8 cellular contexts compared by ENCODE assay signal in the genomic region with DNA sequence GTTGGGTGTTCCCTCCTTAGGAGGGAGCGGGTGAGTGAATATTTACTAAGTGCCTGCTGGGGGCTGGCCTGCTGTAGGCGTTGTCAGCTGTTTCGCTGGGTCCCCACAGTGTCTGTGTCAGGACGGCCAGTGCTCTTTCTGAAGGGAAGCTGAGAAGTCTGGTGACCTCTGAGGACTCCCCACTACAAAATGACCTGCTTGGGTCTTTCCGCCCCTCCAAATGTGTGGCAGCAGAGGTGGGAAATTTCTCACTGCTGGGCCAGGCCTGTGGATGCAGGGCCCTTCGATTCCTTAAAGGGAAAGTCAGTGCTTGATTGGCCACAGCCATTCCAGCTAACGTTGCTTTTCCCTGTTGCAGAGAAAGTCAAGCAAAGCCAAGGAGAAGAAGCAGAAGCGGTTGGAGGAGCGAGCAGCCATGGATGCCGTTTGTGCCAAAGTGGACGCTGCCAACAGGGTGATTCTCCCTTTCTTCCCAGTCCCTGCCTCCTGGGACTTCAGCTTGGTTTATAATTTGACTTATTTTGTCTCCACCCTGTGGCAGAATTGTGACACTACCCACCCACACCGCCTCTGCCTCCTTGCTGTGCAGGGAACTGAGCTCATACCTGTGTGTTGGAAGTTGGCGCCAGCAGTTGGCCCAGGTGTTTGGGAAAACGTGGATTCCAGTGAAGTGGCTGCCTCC. TPM values are rescaled to one million over a fixed set of nuclear protein-coding genes. Genes with fewer than 3 reads are reported as not detected.
A peak's percentile ranks its signal among the peaks of the same experiment; 100 is the strongest.
DNase-seq lines count a peak whose midpoint lies in the region; ATAC-seq and TF ChIP-seq lines count a peak whose summit lies in the region.

No MANE protein-coding gene starts in this region.

- CTCF ChIA-PET in Calu3 (lab: Charles Lee): interaction anchor here (0.6 to 2.1 kb wide), 15 partner anchors 11 to 178 kb away, joined by 3 to 38 read pairs (median 7); a partner anchor contains a TSS

- peaks cover 10% of the 10 kb centered on the region for H3K36me3 Mint-ChIP-seq in Calu3 (ENCODE audit: insufficient read depth, unreplicated experiment)
- peaks cover 31% of the 10 kb centered on the region for H3K36me3 Mint-ChIP-seq in activated T-helper 17 cell treated with anti-CD3 and anti-CD28 coated beads, Interleukin-2, amount 50 U/mL, for 72 hours (ENCODE audit: low read depth)
- peaks cover 25% of the 10 kb centered on the region for H3K36me3 Mint-ChIP-seq in nephron progenitor cell (ENCODE audit: low read depth)

- peaks cover 0 to 12% (median 5%) of the 10 kb centered on the region in 4 donors for H3K4me1 ChIP-seq in tibial nerve

- H3K27me3 Mint-ChIP-seq in Calu3 (ENCODE audit: unreplicated experiment): no peaks in the 10 kb centered on the region
- H3K27me3 Mint-ChIP-seq in activated T-helper 17 cell treated with anti-CD3 and anti-CD28 coated beads, Interleukin-2, amount 50 U/mL, for 72 hours: no peaks in the 10 kb centered on the region
- peaks cover 7% of the 10 kb centered on the region for H3K27me3 Mint-ChIP-seq in nephron progenitor cell (ENCODE audit: low read depth, poor library complexity)

- H3K9me3 Mint-ChIP-seq in Calu3 (ENCODE audit: low read depth, unreplicated experiment) (no peaks in the 10 kb centered on the region), nephron progenitor cell (no peaks in the 10 kb centered on the region)
- H3K9me3 Mint-ChIP-seq in activated T-helper 17 cell treated with anti-CD3 and anti-CD28 coated beads, Interleukin-2, amount 50 U/mL, for 72 hours: no peaks in the 10 kb centered on the region

- H3K4me1 Mint-ChIP-seq in Calu3 (ENCODE audit: low read depth, unreplicated experiment): no peaks in the 10 kb centered on the region
- peaks cover 1% of the 10 kb centered on the region for H3K4me1 Mint-ChIP-seq in activated T-helper 17 cell treated with anti-CD3 and anti-CD28 coated beads, Interleukin-2, amount 50 U/mL, for 72 hours
- H3K4me1 Mint-ChIP-seq in nephron progenitor cell: peaks cover 56% of the 10 kb centered on the region

- intact Hi-C loops in Calu3 (cut with micrococcal nuclease; ENCODE audit: unreplicated experiment): loop anchor here (1.0 kb wide), 1 partner anchor 108 kb away; no protein-coding TSS in a partner anchor

- H3K27ac ChIP-seq in tibial nerve: peak overlapping the region in 3 of 4 donors; percentile 26 to 54 (median 49)

- TF ChIP-seq CTCF in Calu3 (IDR thresholded peaks at IDR 0.05; ENCODE audit: unreplicated experiment): peak; percentile 50
- TF ChIP-seq CTCF in fibroblast of the aortic adventitia (IDR thresholded peaks at IDR 0.05; ENCODE audit: insufficient read depth, low read length): peak; percentile 76
- peak; percentile 63 for TF ChIP-seq CTCF in nephron progenitor cell (IDR thresholded peaks at IDR 0.05)
- TF ChIP-seq CTCF in tibial nerve (IDR thresholded peaks at IDR 0.05): peak; percentile 63 to 93 (median 72)

- TF ChIP-seq POLR2A in tibial nerve (IDR thresholded peaks at IDR 0.05): no peak

- H3K27ac Mint-ChIP-seq in Calu3 (ENCODE audit: unreplicated experiment): no peak overlapping the region
- no peak overlapping the region for H3K27ac Mint-ChIP-seq in activated T-helper 17 cell treated with anti-CD3 and anti-CD28 coated beads, Interleukin-2, amount 50 U/mL, for 72 hours
- H3K27ac Mint-ChIP-seq in nephron progenitor cell: peak overlapping the region; percentile 81

- H3K4me3 ChIP-seq in fibroblast of the aortic adventitia (ENCODE audit: low read depth, low read length): peak overlapping the region; percentile 39
- H3K4me3 ChIP-seq in tibial nerve: peak overlapping the region in 3 of 4 donors; percentile 12 to 31 (median 20)

- H3K9me3 ChIP-seq in tibial nerve: no peaks in the 10 kb centered on the region

- H3K4me3 Mint-ChIP-seq in Calu3 (ENCODE audit: low read depth, unreplicated experiment): no peak overlapping the region
- no peak overlapping the region for H3K4me3 Mint-ChIP-seq in activated T-helper 17 cell treated with anti-CD3 and anti-CD28 coated beads, Interleukin-2, amount 50 U/mL, for 72 hours
- H3K4me3 Mint-ChIP-seq in nephron progenitor cell: no peak overlapping the region

- 32 to 35% methylated on average over 14 of the region's 14 CpGs for WGBS in tibial nerve, 2 donors

- peak; percentile 75 for ATAC-seq in activated T-helper 17 cell treated with anti-CD3 and anti-CD28 coated beads, Interleukin-2, amount 50 U/mL, for 72 hours (replicated peaks)
- ATAC-seq in HG03196 (IDR thresholded peaks at IDR 0.05; ENCODE audit: unreplicated experiment): no peak

- DNase-seq in Calu3 (peak; percentile 73), HUDEP-2 (lab: John Stamatoyannopoulos, UW; ENCODE audit: unreplicated experiment in 76 of 76) (peak in 53 of 76 experiments; percentile 7 to 69 (median 36)), OCI-M1 (lab: John Stamatoyannopoulos, UW) (peak; percentile 73), fibroblast of the aortic adventitia (ENCODE audit: low read depth) (peak; percentile 88), nephron progenitor cell (peak; percentile 61), tibial nerve (ENCODE audit: low spot score in 2 of 2) (peak; percentile 57 to 77)

- H3K36me3 ChIP-seq in tibial nerve: peaks cover 0 to 24% (median 0%) of the 10 kb centered on the region in 3 donors

- TF ChIP-seq EP300 in tibial nerve (IDR thresholded peaks at IDR 0.05): peak in 1 of 2 donors; percentile 34

- H3K27me3 ChIP-seq in tibial nerve: no peaks in the 10 kb centered on the region

- BruUV-seq in Calu3 (replicated peaks; lab: Mats Ljungman, UMichigan): no TSS peak

RNA-seq across cellular contexts. Expression of a gene that starts 6.8 kb away (rescaled TPM):
- total RNA-seq in Calu3 (2022) (41.3 and 44.9 TPM in 2 replicates), fibroblast of the aortic adventitia (ENCODE audit: low replicate concordance) (13.3 and 15.4 TPM in 2 replicates), tibial nerve (10 to 100 TPM in 1 of 4 donors, 1 to 10 TPM in 3; 4.9 to 13.5 (median 5.6) TPM)
- total RNA-seq in activated T-helper 17 cell treated with anti-CD3 and anti-CD28 coated beads, Interleukin-2, amount 50 U/mL, for 72 hours: 10 to 100 TPM; 20.2 to 30.9 TPM

RNA-seq across cellular contexts. Expression of a gene that starts 28.7 kb away (rescaled TPM):
- total RNA-seq in Calu3 (2022): 0.26 and 0.37 TPM in 2 replicates
- total RNA-seq in activated T-helper 17 cell treated with anti-CD3 and anti-CD28 coated beads, Interleukin-2, amount 50 U/mL, for 72 hours: under 1 TPM in 1 of 2 donors, not detected in 1; 0.32 TPM
- total RNA-seq in fibroblast of the aortic adventitia (ENCODE audit: low replicate concordance): 2.9 and 3.3 TPM in 2 replicates
- total RNA-seq in tibial nerve: 1 to 10 TPM in 1 of 4 donors, under 1 TPM in 1, not detected in 2; 0.22 to 1.6 TPM

RNA-seq across cellular contexts. Expression of a gene that starts 28.8 kb away (rescaled TPM):
- 313 and 325 TPM in 2 replicates for total RNA-seq in Calu3 (2022)
- 100 to 1,000 TPM; 329 to 461 TPM for total RNA-seq in activated T-helper 17 cell treated with anti-CD3 and anti-CD28 coated beads, Interleukin-2, amount 50 U/mL, for 72 hours
- 68.4 and 252 TPM in 2 replicates for total RNA-seq in fibroblast of the aortic adventitia (ENCODE audit: low replicate concordance)
- total RNA-seq in tibial nerve: 100 to 1,000 TPM; 337 to 421 (median 383) TPM

RNA-seq across cellular contexts. Expression of a gene that starts 40.6 kb away (rescaled TPM):
- total RNA-seq in Calu3 (2022) (96.9 and 103 TPM in 2 replicates), fibroblast of the aortic adventitia (ENCODE audit: low replicate concordance) (5.5 and 32.4 TPM in 2 replicates), tibial nerve (10 to 100 TPM; 35.0 to 86.7 (median 50.4) TPM)
- total RNA-seq in activated T-helper 17 cell treated with anti-CD3 and anti-CD28 coated beads, Interleukin-2, amount 50 U/mL, for 72 hours: 10 to 100 TPM; 59.4 to 84.2 TPM

Comparison
In these comparisons a context has a peak if more than half of its experiments do, and no peak if none do; other contexts are left out.
1. DNase-seq: peak in every context shown above with its lines; median percentile 88 in fibroblast of the aortic adventitia; 73 in Calu3; 73 in OCI-M1; 67 in tibial nerve; 61 in nephron progenitor cell; 36 in HUDEP-2.